In the genomic region with DNA sequence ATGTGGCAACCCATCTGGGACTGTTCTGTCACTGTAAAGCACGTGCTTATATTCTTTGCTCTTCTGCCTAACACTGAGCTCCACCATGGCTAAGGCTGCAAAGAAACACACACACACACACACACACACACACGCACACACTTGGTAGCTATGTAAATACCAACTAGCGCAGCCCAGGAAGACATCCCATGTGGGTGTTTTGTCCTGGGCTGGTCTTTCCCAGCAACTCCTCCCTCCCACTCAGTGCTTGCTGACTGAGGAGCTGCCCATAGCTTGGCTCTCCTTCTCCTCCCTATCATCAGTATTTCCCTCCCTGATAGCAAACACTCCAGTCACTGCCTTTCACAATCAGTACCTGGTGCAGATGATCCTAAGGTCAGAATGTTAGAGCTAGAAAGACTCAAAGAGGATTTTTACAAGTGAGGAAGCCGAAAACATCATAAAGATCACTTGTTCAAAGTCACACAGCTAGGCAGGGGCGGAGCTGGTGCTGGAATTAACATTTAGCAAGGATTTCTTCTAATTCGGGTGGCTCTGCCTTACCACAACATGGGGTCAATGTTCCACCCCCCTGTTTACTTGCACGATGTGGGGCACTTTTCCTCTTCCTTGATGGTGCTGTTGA, we compare ENCODE assay signal across 8 cellular contexts.
DNase-seq lines count a peak whose midpoint lies in the region; ATAC-seq and TF ChIP-seq lines count a peak whose summit lies in the region.

No MANE protein-coding gene starts in this region.

- ATAC-seq in lower lobe of right lung: peak; percentile 90 to 95
- ATAC-seq in HG03520 (IDR thresholded peaks at IDR 0.05; ENCODE audit: unreplicated experiment): no peak

- peak; percentile 52 for DNase-seq in AG10803 (ENCODE audit: low read depth)
- DNase-seq in NCI-H187 (lab: John Stamatoyannopoulos, UW): peak; percentile 22 to 30
- no peak for DNase-seq in chondrocyte (ENCODE audit: low spot score)
- peak; percentile 68 for DNase-seq in lower lobe of right lung
- DNase-seq in BE2C: no peak
- DNase-seq in DMS79 (lab: John Stamatoyannopoulos, UW): no peak
- no peak for DNase-seq in activated CD8-positive, alpha-beta memory T cell treated with anti-CD3 and anti-CD28 coated beads, Interleukin-2, amount 50 U/mL, for 4 hours

- no peak overlapping the region for H3K4me3 ChIP-seq in AG10803 (ENCODE audit: low read length)
- H3K4me3 ChIP-seq in lower lobe of right lung: no peak overlapping the region
- no peak overlapping the region for H3K4me3 ChIP-seq in BE2C (ENCODE audit: low read depth, low read length)

- H3K36me3 ChIP-seq in lower lobe of right lung (no peaks in the 10 kb centered on the region), BE2C (no peaks in the 10 kb centered on the region)

- H3K27ac ChIP-seq in lower lobe of right lung: no peak overlapping the region

- H3K27me3 ChIP-seq in lower lobe of right lung (ENCODE audit: low read depth) (no peaks in the 10 kb centered on the region), BE2C (no peaks in the 10 kb centered on the region)

- peaks cover 11% of the 10 kb centered on the region for H3K4me1 ChIP-seq in lower lobe of right lung
- no peaks in the 10 kb centered on the region; the same call in 1 of the 2 replicates for H3K4me1 ChIP-seq in BE2C

- H3K36me3 Mint-ChIP-seq in chondrocyte (ENCODE audit: low read depth): no peaks in the 10 kb centered on the region

- no peaks in the 10 kb centered on the region for H3K9me3 ChIP-seq in lower lobe of right lung
- no peaks in the 10 kb centered on the region for H3K9me3 ChIP-seq in BE2C

- TF ChIP-seq CTCF in AG10803 (conservative IDR thresholded peaks at IDR 0.05; ENCODE audit: low read length) (no peak), chondrocyte (IDR thresholded peaks at IDR 0.05) (no peak), lower lobe of right lung (IDR thresholded peaks at IDR 0.05) (no peak), BE2C (IDR thresholded peaks at IDR 0.05; ENCODE audit: low read depth, low read length) (no peak)

- no peaks in the 10 kb centered on the region for H3K9me3 Mint-ChIP-seq in chondrocyte (ENCODE audit: low read depth)

- no peaks in the 10 kb centered on the region for H3K27me3 Mint-ChIP-seq in chondrocyte (ENCODE audit: low read depth)

- H3K4me3 Mint-ChIP-seq in chondrocyte (ENCODE audit: unreplicated experiment): no peak overlapping the region

- H3K27ac Mint-ChIP-seq in chondrocyte (ENCODE audit: unreplicated experiment): peak overlapping the region; percentile 28

- H3K4me1 Mint-ChIP-seq in chondrocyte (ENCODE audit: low read depth): peaks cover 40% of the 10 kb centered on the region

- intact Hi-C loops in lower lobe of right lung (cut with DNase I): no loop called here

Comparison
In these comparisons a context has a peak if more than half of its experiments do, and no peak if none do; other contexts are left out.
1. DNase-seq: peak in AG10803 (single experiment), NCI-H187 (2 of 2) and lower lobe of right lung (single experiment); none in chondrocyte (single experiment), BE2C (single experiment), DMS79 (single experiment) and activated CD8-positive, alpha-beta memory T cell treated with anti-CD3 and anti-CD28 coated beads, Interleukin-2, amount 50 U/mL, for 4 hours (single experiment).